Comparison of ENCODE assay signal across 29 cellular contexts in genomic region chr4:145260091-145260490, GRCh38.
"Had no signal": no experiment of that assay in that cellular context is flagged by ENCODE, and none has a peak within 500 bp of the region (broad histone marks: within the 10 kb centered on the region; RNA-seq: fewer than 3 reads in every experiment).

No MANE protein-coding gene starts in this region.

- H3K36me3 ChIP-seq: adrenal gland, SJCRH30 had no signal

- H3K9me3 Mint-ChIP-seq: activated T-helper 2 cell treated with anti-CD3 and anti-CD28 coated beads, Interferon-gamma antibody, Interleukin-2, Interleukin-4, amounts not matched to agents 10 μg/mL and 5 μg/mL and 100 μg/mL, durations not matched to agents 14 hours and 24 hours and 36 hours had no signal

- H3K36me3 Mint-ChIP-seq: activated naive CD4-positive, alpha-beta T cell treated with anti-CD3 and anti-CD28 coated beads, Interleukin-2, amount 10 ng/mL, durations not matched to agents 7 days and 5 days; activated naive CD8-positive, alpha-beta T cell treated with anti-CD3 and anti-CD28 coated beads, Interleukin-2, amount 10 ng/mL, durations not matched to agents 7 days and 5 days had no signal

- H3K4me1 ChIP-seq: adrenal gland, SJCRH30 had no signal

- H3K27ac Mint-ChIP-seq: activated CD4-positive, alpha-beta memory T cell treated with anti-CD3 and anti-CD28 coated beads, Interleukin-2, amount 10 ng/mL, durations not matched to agents 7 days and 5 days; activated CD4-positive, alpha-beta T cell treated with anti-CD3 and anti-CD28 coated beads for 36 hours; activated naive CD4-positive, alpha-beta T cell treated with anti-CD3 and anti-CD28 coated beads, Interleukin-2, amount 10 ng/mL, durations not matched to agents 7 days and 5 days; activated naive CD8-positive, alpha-beta T cell treated with anti-CD3 and anti-CD28 coated beads, Interleukin-2, amount 10 ng/mL, durations not matched to agents 7 days and 5 days; activated T-cell treated with anti-CD3 and anti-CD28 coated beads, Interleukin-2, amount 50 U/mL, for 72 hours; activated T-helper 2 cell treated with anti-CD3 and anti-CD28 coated beads, Interferon-gamma antibody, Interleukin-2, Interleukin-4, amounts not matched to agents 10 μg/mL and 5 μg/mL and 100 μg/mL, durations not matched to agents 14 hours and 24 hours and 36 hours had no signal

- H3K4me3 ChIP-seq: adrenal gland, SJCRH30 had no signal

- H3K27me3 Mint-ChIP-seq: activated CD4-positive, alpha-beta memory T cell treated with anti-CD3 and anti-CD28 coated beads, Interleukin-2, amount 10 ng/mL, durations not matched to agents 7 days and 5 days; activated naive CD4-positive, alpha-beta T cell treated with anti-CD3 and anti-CD28 coated beads, Interleukin-2, amount 10 ng/mL, durations not matched to agents 7 days and 5 days; activated naive CD8-positive, alpha-beta T cell treated with anti-CD3 and anti-CD28 coated beads, Interleukin-2, amount 10 ng/mL, durations not matched to agents 7 days and 5 days had no signal

- H3K9me2 ChIP-seq: SK-N-SH had no signal

- H3K27ac ChIP-seq: adrenal gland, SJCRH30, VCaP had no signal

- ATAC-seq: activated CD4-positive, alpha-beta T cell treated with anti-CD3 and anti-CD28 coated beads for 36 hours; activated T-cell treated with anti-CD3 and anti-CD28 coated beads, Interleukin-2, amount 50 U/mL, for 72 hours; Panc1 had no signal

- H3K4me2 ChIP-seq: SK-N-SH had no signal

- H3K4me3 Mint-ChIP-seq: activated CD4-positive, alpha-beta memory T cell treated with anti-CD3 and anti-CD28 coated beads, Interleukin-2, amount 10 ng/mL, durations not matched to agents 7 days and 5 days; activated CD4-positive, alpha-beta T cell treated with anti-CD3 and anti-CD28 coated beads for 36 hours; activated naive CD4-positive, alpha-beta T cell treated with anti-CD3 and anti-CD28 coated beads, Interleukin-2, amount 10 ng/mL, durations not matched to agents 7 days and 5 days; activated naive CD8-positive, alpha-beta T cell treated with anti-CD3 and anti-CD28 coated beads, Interleukin-2, amount 10 ng/mL, durations not matched to agents 7 days and 5 days; activated T-cell treated with anti-CD3 and anti-CD28 coated beads, Interleukin-2, amount 50 U/mL, for 72 hours had no signal

- H3K9ac ChIP-seq: SK-N-SH had no signal

- H3K4me1 Mint-ChIP-seq: activated CD4-positive, alpha-beta memory T cell treated with anti-CD3 and anti-CD28 coated beads, Interleukin-2, amount 10 ng/mL, durations not matched to agents 7 days and 5 days; activated CD4-positive, alpha-beta T cell treated with anti-CD3 and anti-CD28 coated beads for 36 hours; activated naive CD4-positive, alpha-beta T cell treated with anti-CD3 and anti-CD28 coated beads, Interleukin-2, amount 10 ng/mL, durations not matched to agents 7 days and 5 days; activated naive CD8-positive, alpha-beta T cell treated with anti-CD3 and anti-CD28 coated beads, Interleukin-2, amount 10 ng/mL, durations not matched to agents 7 days and 5 days had no signal

- DNase-seq: activated CD4-positive, alpha-beta memory T cell treated with anti-CD3 and anti-CD28 coated beads, Interleukin-2, amount 10 ng/mL, durations not matched to agents 7 days and 5 days; activated CD4-positive, alpha-beta T cell treated with anti-CD3 and anti-CD28 coated beads for 36 hours; activated CD4-positive, alpha-beta T cell treated with anti-CD3 and anti-CD28 coated beads, Interleukin-2, amount 50 U/mL, for 1 hour; activated CD8-positive, alpha-beta memory T cell treated with anti-CD3 and anti-CD28 coated beads, Interleukin-2, amount 50 U/mL, for 4 hours; activated gamma-delta T cell treated with Interleukin-2 at 50 U/mL for 16 hours; activated naive CD4-positive, alpha-beta T cell treated with anti-CD3 and anti-CD28 coated beads, Interleukin-2, amount 10 ng/mL, durations not matched to agents 7 days and 5 days; activated naive CD8-positive, alpha-beta T cell treated with anti-CD3 and anti-CD28 coated beads, Interleukin-2, amount 10 ng/mL, durations not matched to agents 7 days and 5 days; activated T-cell treated with anti-CD3 and anti-CD28 coated beads, Interleukin-2, amount 50 U/mL, for 72 hours; adrenal gland; anterior cingulate cortex; NCI-H1092; NCI-H1417; NCI-H1694; NCI-H2029; NCI-H2107; NCI-H2171 treated with DMSO at 0.1 percent for 48 hours; NCI-H226; NCI-H510A; NCI-H526 treated with DMSO at 0.1 percent for 48 hours; NCI-H82; OCI-M1; Right ventricle myocardium superior; RPMI8226; SJCRH30; SK-N-SH; T-helper 1 cell had no signal

- H3K27me3 ChIP-seq: adrenal gland, SJCRH30 had no signal

- H3K9me3 ChIP-seq: SJCRH30, SK-N-SH had no signal
